Comparison of ENCODE assay signal across 12 cellular contexts in the genomic region with DNA sequence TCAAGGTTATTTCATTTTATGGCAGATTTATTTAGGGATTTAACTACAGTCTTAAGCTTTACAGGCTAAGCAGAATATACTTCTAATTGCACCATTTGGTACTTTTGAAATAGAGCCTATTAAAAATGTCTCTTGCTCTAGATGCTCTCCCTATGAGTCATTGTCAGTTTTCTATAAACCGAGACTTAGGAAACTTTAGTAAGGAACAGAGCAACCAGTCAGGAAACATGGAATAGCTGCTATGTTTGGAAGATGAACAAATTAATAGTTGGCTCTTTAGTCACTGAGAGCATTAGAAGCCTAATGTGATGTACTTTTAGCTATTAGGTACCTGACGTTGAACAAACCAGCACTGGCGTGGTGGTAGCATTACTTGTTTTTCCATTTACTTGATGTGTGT. TPM values are rescaled to one million over a fixed set of nuclear protein-coding genes. Genes with fewer than 3 reads are reported as not detected.
DNase-seq lines count a peak whose midpoint lies in the region; ATAC-seq and TF ChIP-seq lines count a peak whose summit lies in the region.
"Had no signal": no experiment of that assay in that cellular context is flagged by ENCODE, and none has a peak within 500 bp of the region (broad histone marks: within the 10 kb centered on the region; RNA-seq: fewer than 3 reads in every experiment).

No MANE protein-coding gene starts in this region.

- no peak overlapping the region for H3K4me3 ChIP-seq in BJ (ENCODE audit: low read depth, low read length)
- no peak overlapping the region for H3K4me3 ChIP-seq in RWPE2 (ENCODE audit: severe bottlenecking)
- no peak overlapping the region for H3K4me3 ChIP-seq in fibroblast of the aortic adventitia (ENCODE audit: low read depth, low read length)
- H3K4me3 ChIP-seq in gastrocnemius medialis = no peak overlapping the region
- H3K4me3 ChIP-seq: cardiac muscle cell, GM12878 had no signal

- H3K9me3 ChIP-seq in RWPE2 (ENCODE audit: severe bottlenecking) (no peaks in the 10 kb centered on the region), gastrocnemius medialis (no peaks in the 10 kb centered on the region)

- peak; percentile 95 for ATAC-seq in RWPE2 (ENCODE audit: low read depth)
- peak; percentile 86 to 88 for ATAC-seq in gastrocnemius medialis
- ATAC-seq in stimulated activated naive CD8-positive, alpha-beta T cell treated with anti-CD3 and anti-CD28 coated beads, Interleukin-15, amount 100 ng/mL, for 72 hours = no peak
- ATAC-seq: GM12878 had no signal

- no peak overlapping the region for H3K4me3 Mint-ChIP-seq in stimulated activated naive CD8-positive, alpha-beta T cell treated with anti-CD3 and anti-CD28 coated beads, Interleukin-15, amount 100 ng/mL, for 72 hours

- CTCF ChIA-PET in BJ (lab: Yijun Ruan, JAX) = interaction anchor here (0.8 to 2.4 kb wide), 4 partner anchors 8 to 98 kb away, joined by 3 to 10 read pairs (median 6); no protein-coding TSS in a partner anchor

- H3K4me1 ChIP-seq in RWPE2 (ENCODE audit: insufficient read depth, poor library complexity, severe bottlenecking) (peaks cover 13% of the 10 kb centered on the region), gastrocnemius medialis (no peaks in the 10 kb centered on the region)

- H3K27ac ChIP-seq in RWPE2 (ENCODE audit: poor library complexity, severe bottlenecking) (peak overlapping the region; percentile 50), gastrocnemius medialis (peak overlapping the region in 2 of 4 donors; percentile 6 to 29)
- H3K27ac ChIP-seq: cardiac muscle cell had no signal

- TF ChIP-seq POLR2A in gastrocnemius medialis (IDR thresholded peaks at IDR 0.05) = no peak

- no peaks in the 10 kb centered on the region for H3K36me3 ChIP-seq in BJ (ENCODE audit: control insufficient read depth, insufficient read depth, low read length)
- H3K36me3 ChIP-seq in RWPE2 (ENCODE audit: low read depth) = no peaks in the 10 kb centered on the region
- no peaks in the 10 kb centered on the region for H3K36me3 ChIP-seq in gastrocnemius medialis
- H3K36me3 ChIP-seq: cardiac muscle cell had no signal

- H3K27me3 ChIP-seq in BJ (ENCODE audit: control insufficient read depth, insufficient read depth, low read length) (no peaks in the 10 kb centered on the region), RWPE2 (ENCODE audit: insufficient read depth, poor library complexity, severe bottlenecking) (no peaks in the 10 kb centered on the region), gastrocnemius medialis (no peaks in the 10 kb centered on the region)
- H3K27me3 ChIP-seq: cardiac muscle cell had no signal

- H3K27ac Mint-ChIP-seq in stimulated activated naive CD8-positive, alpha-beta T cell treated with anti-CD3 and anti-CD28 coated beads, Interleukin-15, amount 100 ng/mL, for 72 hours = no peak overlapping the region

- in situ Hi-C loops in gastrocnemius medialis (cut with MboI; ENCODE audit: low sequenced_read_pairs in 4 of 4) = no loop called here

- peaks cover 17% of the 10 kb centered on the region for H3K4me1 Mint-ChIP-seq in stimulated activated naive CD8-positive, alpha-beta T cell treated with anti-CD3 and anti-CD28 coated beads, Interleukin-15, amount 100 ng/mL, for 72 hours

- DNase-seq in BJ (ENCODE audit: low read depth) (peak; percentile 88), RWPE2 (ENCODE audit: low spot score) (no peak), fibroblast of the aortic adventitia (ENCODE audit: low read depth) (peak; percentile 80), gastrocnemius medialis (no peak), NCI-H2227 (lab: John Stamatoyannopoulos, UW; ENCODE audit: unreplicated experiment) (no peak), NCI-H2081 (lab: John Stamatoyannopoulos, UW) (no peak), GDM1 (lab: John Stamatoyannopoulos, UW) (no peak)
- DNase-seq in stimulated activated naive CD8-positive, alpha-beta T cell treated with anti-CD3 and anti-CD28 coated beads, Interleukin-15, amount 100 ng/mL, for 72 hours = no peak
- DNase-seq: midbrain, NCI-H146 had no signal

- intact Hi-C loops in gastrocnemius medialis (cut with DNase I; ENCODE audit: low total_unique reads) = no loop called here

- no peaks in the 10 kb centered on the region for H3K9me3 Mint-ChIP-seq in stimulated activated naive CD8-positive, alpha-beta T cell treated with anti-CD3 and anti-CD28 coated beads, Interleukin-15, amount 100 ng/mL, for 72 hours

- no peak for TF ChIP-seq CTCF in BJ (IDR thresholded peaks at IDR 0.05; ENCODE audit: insufficient read depth, low read depth, low read length)
- TF ChIP-seq CTCF in RWPE2 (IDR thresholded peaks at IDR 0.05; ENCODE audit: poor library complexity, severe bottlenecking) = no peak
- no peak for TF ChIP-seq CTCF in fibroblast of the aortic adventitia (IDR thresholded peaks at IDR 0.05; ENCODE audit: insufficient read depth, low read length)
- TF ChIP-seq CTCF in gastrocnemius medialis (IDR thresholded peaks at IDR 0.05 in 4 of 5, conservative IDR thresholded peaks at IDR 0.05 in 1 of 5) = no peak

- POLR2A ChIA-PET in BJ (lab: Charles Lee) = interaction anchor here (0.6 kb wide), 1 partner anchor 217 kb away, joined by 15 read pairs; no protein-coding TSS in a partner anchor

- no peaks in the 10 kb centered on the region for H3K27me3 Mint-ChIP-seq in stimulated activated naive CD8-positive, alpha-beta T cell treated with anti-CD3 and anti-CD28 coated beads, Interleukin-15, amount 100 ng/mL, for 72 hours

RNA-seq across cellular contexts. Expression of a gene that starts 35.3 kb away (rescaled TPM):
- 4.1 and 7.3 TPM in 2 replicates for polyA plus RNA-seq in BJ (2011; rRNA removed)
- 3.7 and 3.9 TPM in 2 replicates for polyA minus RNA-seq in BJ (2011; rRNA and poly(A)+ RNA removed)
- total RNA-seq in fibroblast of the aortic adventitia (ENCODE audit: low replicate concordance) = 14.1 and 22.2 TPM in 2 replicates
- total RNA-seq in gastrocnemius medialis = 10 to 100 TPM in 2 of 4 donors, 1 to 10 TPM in 2; 8.7 to 11.6 (median 10.5) TPM

Comparison
In these comparisons a context has a peak if more than half of its experiments do, and no peak if none do; other contexts are left out.
1. DNase-seq: peak in BJ (single experiment) and fibroblast of the aortic adventitia (single experiment); none in RWPE2 (single experiment), gastrocnemius medialis (0 of 2), NCI-H2227 (single experiment), stimulated activated naive CD8-positive, alpha-beta T cell treated with anti-CD3 and anti-CD28 coated beads, Interleukin-15, amount 100 ng/mL, for 72 hours (0 of 2), NCI-H2081 (0 of 2) and GDM1 (single experiment).